20 cellular contexts compared by ENCODE assay signal in genomic region chr1:244236721-244237120, GRCh38.
DNase-seq lines count a peak whose midpoint lies in the region; ATAC-seq and TF ChIP-seq lines count a peak whose summit lies in the region.
"Had no signal": no experiment of that assay in that cellular context is flagged by ENCODE, and none has a peak within 500 bp of the region (broad histone marks: within the 10 kb centered on the region; RNA-seq: fewer than 3 reads in every experiment).

No MANE protein-coding gene starts in this region.

- H3K79me1 ChIP-seq in mesenchymal stem cell (replicated peaks; ENCODE audit: low read length, poor library complexity, severe bottlenecking): no peaks in the 10 kb centered on the region

- WGBS in mesenchymal stem cell: 96% methylated on average over 6 of the region's 7 CpGs

- H3K36me3 ChIP-seq in mesenchymal stem cell (ENCODE audit: control insufficient read depth in 1 of 2, insufficient read depth in 2 of 2, low read depth in 1 of 2, low read length in 2 of 2): no peaks in the 10 kb centered on the region

- H3K4me1 Mint-ChIP-seq in CD14-positive monocyte: peaks cover 23% of the 10 kb centered on the region
- peaks cover 9% of the 10 kb centered on the region for H3K4me1 Mint-ChIP-seq in activated T-helper 17 cell treated with anti-CD3 and anti-CD28 coated beads, Interleukin-2, amount 50 U/mL, for 72 hours

- H3K4ac ChIP-seq in mesenchymal stem cell (ENCODE audit: low read depth in 1 of 2, low read length in 2 of 2): no peak overlapping the region

- peaks cover 0 to 26% of the 10 kb centered on the region in 2 experiments for H3K27me3 ChIP-seq in mesenchymal stem cell (ENCODE audit: control insufficient read depth in 1 of 2, insufficient read depth in 1 of 2, low read length in 2 of 2)

- intact Hi-C loops in CD14-positive monocyte (cut with micrococcal nuclease): no loop called here

- peaks cover 4% of the 10 kb centered on the region for H3K4me1 ChIP-seq in mesenchymal stem cell (ENCODE audit: control insufficient read depth, insufficient read depth, low read depth, low read length)
- H3K4me1 ChIP-seq: A549 had no signal

- H3K4me2 ChIP-seq in mesenchymal stem cell (ENCODE audit: low read length, poor library complexity, severe bottlenecking): no peak overlapping the region
- H3K4me2 ChIP-seq: A549 had no signal

- H4K8ac ChIP-seq in mesenchymal stem cell (ENCODE audit: low read length): peak overlapping the region; percentile 19

- peak overlapping the region; percentile 54 for H4K91ac ChIP-seq in mesenchymal stem cell (ENCODE audit: low read length)

- no peak overlapping the region for H2BK15ac ChIP-seq in mesenchymal stem cell (ENCODE audit: low read depth, poor library complexity, severe bottlenecking)

- peak overlapping the region in 1 of 2 experiments; percentile 60 for H2BK12ac ChIP-seq in mesenchymal stem cell (ENCODE audit: low read length in 2 of 2)

- no peak for ATAC-seq in activated T-helper 17 cell treated with anti-CD3 and anti-CD28 coated beads, Interleukin-2, amount 50 U/mL, for 72 hours (replicated peaks)
- ATAC-seq in GM18520 (IDR thresholded peaks at IDR 0.05; ENCODE audit: unreplicated experiment): no peak
- ATAC-seq in HG02642 (IDR thresholded peaks at IDR 0.05; ENCODE audit: poor library complexity, unreplicated experiment): no peak

- no peak overlapping the region for H3K4me3 Mint-ChIP-seq in CD14-positive monocyte
- H3K4me3 Mint-ChIP-seq in activated T-helper 17 cell treated with anti-CD3 and anti-CD28 coated beads, Interleukin-2, amount 50 U/mL, for 72 hours: no peak overlapping the region
- H3K4me3 Mint-ChIP-seq: CD4-positive, alpha-beta memory T cell; H9; IgD-negative memory B cell had no signal

- no peak overlapping the region for H2BK5ac ChIP-seq in mesenchymal stem cell (ENCODE audit: low read depth, low read length, poor library complexity, severe bottlenecking)

- no peak overlapping the region for H2AK5ac ChIP-seq in mesenchymal stem cell (ENCODE audit: low read length, severe bottlenecking)

- peak overlapping the region in 5 of 7 donors; percentile 48 to 67 (median 62) for H3K27ac Mint-ChIP-seq in CD14-positive monocyte
- H3K27ac Mint-ChIP-seq in activated T-helper 17 cell treated with anti-CD3 and anti-CD28 coated beads, Interleukin-2, amount 50 U/mL, for 72 hours: peak overlapping the region; percentile 15
- H3K27ac Mint-ChIP-seq: CD4-positive, alpha-beta memory T cell; H9; IgD-negative memory B cell had no signal

- peaks cover 0 to 2% (median 0%) of the 10 kb centered on the region in 3 donors for H3K27me3 Mint-ChIP-seq in CD14-positive monocyte (ENCODE audit: low read depth in 3 of 3)
- no peaks in the 10 kb centered on the region for H3K27me3 Mint-ChIP-seq in activated T-helper 17 cell treated with anti-CD3 and anti-CD28 coated beads, Interleukin-2, amount 50 U/mL, for 72 hours

- H3K9me3 Mint-ChIP-seq in CD14-positive monocyte: peaks cover 0 to 3% (median 0%) of the 10 kb centered on the region in 7 donors
- no peaks in the 10 kb centered on the region for H3K9me3 Mint-ChIP-seq in activated T-helper 17 cell treated with anti-CD3 and anti-CD28 coated beads, Interleukin-2, amount 50 U/mL, for 72 hours
- H3K9me3 Mint-ChIP-seq: CD4-positive, alpha-beta memory T cell; H9; IgD-negative memory B cell had no signal

- DNase-seq in activated effector memory CD4-positive, alpha-beta T cell treated with anti-CD3 and anti-CD28 coated beads, Interleukin-2, amount 50 U/mL, for 16 hours: peak; percentile 41
- DNase-seq in activated effector memory CD4-positive, alpha-beta T cell treated with Interleukin-2 at 50 U/mL for 16 hours: no peak
- DNase-seq in CD14-positive monocyte (ENCODE audit: low spot score): no peak
- DNase-seq in mesenchymal stem cell: no peak
- DNase-seq in SHP77 treated with DMSO at 0.1 percent for 48 hours (lab: John Stamatoyannopoulos, UW): no peak
- DNase-seq: AML-193; CD4-positive, alpha-beta memory T cell; DMS153; DMS79; GDM1; GOT3; H9 had no signal

- no peak overlapping the region for H3K27ac ChIP-seq in mesenchymal stem cell (ENCODE audit: low read length, poor library complexity, severe bottlenecking)
- H3K27ac ChIP-seq: 22Rv1, A549, C4-2B, HL-60 had no signal

- no peak overlapping the region for H3K18ac ChIP-seq in mesenchymal stem cell (ENCODE audit: low read depth in 1 of 2, low read length in 2 of 2)

- no peak overlapping the region for H3K9ac ChIP-seq in mesenchymal stem cell (ENCODE audit: low read length)

- no peak overlapping the region for H2BK120ac ChIP-seq in mesenchymal stem cell (ENCODE audit: low read depth, low read length)

- no peak overlapping the region for H2AFZ ChIP-seq in mesenchymal stem cell (ENCODE audit: low read depth, low read length)

- H3K14ac ChIP-seq in mesenchymal stem cell (ENCODE audit: low read length in 2 of 2): peak overlapping the region in 1 of 2 experiments; percentile 29

- no peaks in the 10 kb centered on the region for H3K9me3 ChIP-seq in mesenchymal stem cell (ENCODE audit: control insufficient read depth, low read length)
- H3K9me3 ChIP-seq: A549 had no signal

- H3K36me3 Mint-ChIP-seq in CD14-positive monocyte: peaks cover 0 to 4% of the 10 kb centered on the region in 2 donors
- no peaks in the 10 kb centered on the region for H3K36me3 Mint-ChIP-seq in activated T-helper 17 cell treated with anti-CD3 and anti-CD28 coated beads, Interleukin-2, amount 50 U/mL, for 72 hours (ENCODE audit: low read depth)
- H3K36me3 Mint-ChIP-seq: CD4-positive, alpha-beta memory T cell had no signal

- H3K4me3 ChIP-seq in mesenchymal stem cell (ENCODE audit: insufficient read depth in 1 of 2, low read depth in 1 of 2, low read length in 2 of 2): no peak overlapping the region
- H3K4me3 ChIP-seq: A549 had no signal

- TF ChIP-seq CTCF in CD14-positive monocyte (IDR thresholded peaks at IDR 0.05): no peak

- H3K23ac ChIP-seq in mesenchymal stem cell (ENCODE audit: low read length in 2 of 2): no peak overlapping the region
